In the genomic region with DNA sequence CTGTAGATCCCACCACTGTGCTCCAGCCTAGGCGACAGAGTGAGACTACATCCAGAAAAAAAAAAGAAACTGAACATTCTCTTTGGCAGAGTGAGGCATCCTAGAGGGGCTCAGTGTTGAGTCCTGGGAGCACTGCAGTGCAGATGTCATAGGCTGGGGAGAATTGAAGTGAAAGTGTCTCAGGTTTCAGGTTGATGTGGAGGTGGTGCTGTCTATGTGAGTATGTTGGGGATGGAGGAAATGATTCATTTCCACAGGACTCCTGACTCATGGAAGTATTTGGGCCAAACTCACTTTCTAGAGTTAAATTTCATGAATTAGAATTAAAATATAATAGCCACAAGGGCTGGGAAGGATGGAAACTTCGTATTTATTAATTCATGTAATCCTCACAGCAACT, we compare ENCODE assay signal across 1 cellular context.
TF ChIP-seq lines count a peak whose summit lies in the region.

No MANE protein-coding gene starts in this region.

TF ChIP-seq in HCT116, 20 proteins besides CTCF, POLR2A, EP300 and RAD21 (continued from another document):
- TF ChIP-seq, protein P1, sequence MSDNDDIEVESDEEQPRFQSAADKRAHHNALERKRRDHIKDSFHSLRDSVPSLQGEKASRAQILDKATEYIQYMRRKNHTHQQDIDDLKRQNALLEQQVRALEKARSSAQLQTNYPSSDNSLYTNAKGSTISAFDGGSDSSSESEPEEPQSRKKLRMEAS (IDR thresholded peaks at IDR 0.05) = no peak
- TF ChIP-seq CEBPB (IDR thresholded peaks at IDR 0.05; ENCODE audit: low read depth) = 0 out of 2 replicates have a peak, but pooled peaks have one; percentile 37
- TF ChIP-seq YY1 (IDR thresholded peaks at IDR 0.05; ENCODE audit: extremely low read depth, insufficient replicate concordance, low read depth, low read length) = no peak
- TF ChIP-seq SP1 (IDR thresholded peaks at IDR 0.05; ENCODE audit: low read depth) = peak; percentile 81
- 0 out of 2 replicates have a peak, but pooled peaks have one; percentile 32 for TF ChIP-seq SIN3A (IDR thresholded peaks at IDR 0.05; ENCODE audit: low read depth)
- TF ChIP-seq SRF (IDR thresholded peaks at IDR 0.05; ENCODE audit: low read depth) = no peak
- no peak for TF ChIP-seq ELF1 (IDR thresholded peaks at IDR 0.05; ENCODE audit: borderline replicate concordance, low read depth)
- TF ChIP-seq ZNF274 (IDR thresholded peaks at IDR 0.05; ENCODE audit: low read depth, low read length) = no peak
- no peak; the same call in 1 of the 2 replicates for TF ChIP-seq EGR1 (IDR thresholded peaks at IDR 0.05; ENCODE audit: low read depth)
- TF ChIP-seq TCF7L2 (IDR thresholded peaks at IDR 0.05; ENCODE audit: borderline replicate concordance, extremely low read depth, insufficient read depth, insufficient read length) = no peak
- TF ChIP-seq, protein P2, sequence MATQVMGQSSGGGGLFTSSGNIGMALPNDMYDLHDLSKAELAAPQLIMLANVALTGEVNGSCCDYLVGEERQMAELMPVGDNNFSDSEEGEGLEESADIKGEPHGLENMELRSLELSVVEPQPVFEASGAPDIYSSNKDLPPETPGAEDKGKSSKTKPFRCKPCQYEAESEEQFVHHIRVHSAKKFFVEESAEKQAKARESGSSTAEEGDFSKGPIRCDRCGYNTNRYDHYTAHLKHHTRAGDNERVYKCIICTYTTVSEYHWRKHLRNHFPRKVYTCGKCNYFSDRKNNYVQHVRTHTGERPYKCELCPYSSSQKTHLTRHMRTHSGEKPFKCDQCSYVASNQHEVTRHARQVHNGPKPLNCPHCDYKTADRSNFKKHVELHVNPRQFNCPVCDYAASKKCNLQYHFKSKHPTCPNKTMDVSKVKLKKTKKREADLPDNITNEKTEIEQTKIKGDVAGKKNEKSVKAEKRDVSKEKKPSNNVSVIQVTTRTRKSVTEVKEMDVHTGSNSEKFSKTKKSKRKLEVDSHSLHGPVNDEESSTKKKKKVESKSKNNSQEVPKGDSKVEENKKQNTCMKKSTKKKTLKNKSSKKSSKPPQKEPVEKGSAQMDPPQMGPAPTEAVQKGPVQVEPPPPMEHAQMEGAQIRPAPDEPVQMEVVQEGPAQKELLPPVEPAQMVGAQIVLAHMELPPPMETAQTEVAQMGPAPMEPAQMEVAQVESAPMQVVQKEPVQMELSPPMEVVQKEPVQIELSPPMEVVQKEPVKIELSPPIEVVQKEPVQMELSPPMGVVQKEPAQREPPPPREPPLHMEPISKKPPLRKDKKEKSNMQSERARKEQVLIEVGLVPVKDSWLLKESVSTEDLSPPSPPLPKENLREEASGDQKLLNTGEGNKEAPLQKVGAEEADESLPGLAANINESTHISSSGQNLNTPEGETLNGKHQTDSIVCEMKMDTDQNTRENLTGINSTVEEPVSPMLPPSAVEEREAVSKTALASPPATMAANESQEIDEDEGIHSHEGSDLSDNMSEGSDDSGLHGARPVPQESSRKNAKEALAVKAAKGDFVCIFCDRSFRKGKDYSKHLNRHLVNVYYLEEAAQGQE (IDR thresholded peaks at IDR 0.05; ENCODE audit: low read depth) = no peak
